ENCODE assay signal across 2 cellular contexts in genomic region chr16:58047557-58048348, GRCh38.
TF ChIP-seq lines count a peak whose summit lies in the region.

No MANE protein-coding gene starts in this region.

TF ChIP-seq in SK-N-SH, 30 proteins besides CTCF, POLR2A, EP300 and RAD21 (continued from another document):
- TF ChIP-seq USF1 (IDR thresholded peaks at IDR 0.05; ENCODE audit: borderline replicate concordance, low read depth) (no peak), IRF3 (IDR thresholded peaks at IDR 0.05; ENCODE audit: low read depth, low read length) (no peak), MAX (IDR thresholded peaks at IDR 0.05; ENCODE audit: low read depth) (no peak), SMC3 (IDR thresholded peaks at IDR 0.05; ENCODE audit: low read depth, low read length) (no peak), PBX3 (IDR thresholded peaks at IDR 0.05) (no peak), CHD2 (IDR thresholded peaks at IDR 0.05; ENCODE audit: low read length, partially characterized antibody) (no peak)

TF ChIP-seq in SK-N-SH treated with all-trans-retinoic acid at 6 μM for 48 hours, 23 proteins besides CTCF, POLR2A, EP300 and RAD21 (continued from another document):
- no peak for TF ChIP-seq TCF4 (CRISPR knock-in tag; IDR thresholded peaks at IDR 0.05; ENCODE audit: borderline replicate concordance)
- TF ChIP-seq ZFP3 (CRISPR knock-in tag; IDR thresholded peaks at IDR 0.05) = no peak
- TF ChIP-seq TSHZ2 (CRISPR knock-in tag; IDR thresholded peaks at IDR 0.05) = no peak
- no peak for TF ChIP-seq PATZ1 (CRISPR knock-in tag; IDR thresholded peaks at IDR 0.05; ENCODE audit: borderline replicate concordance)
- TF ChIP-seq SNAI2 (CRISPR knock-in tag; IDR thresholded peaks at IDR 0.05) = no peak
- no peak for TF ChIP-seq POU6F1 (CRISPR knock-in tag; IDR thresholded peaks at IDR 0.05; ENCODE audit: borderline replicate concordance, low read depth)
- no peak for TF ChIP-seq CSRNP3 (CRISPR knock-in tag; IDR thresholded peaks at IDR 0.05)
